30 cellular contexts compared by ENCODE assay signal in genomic region chr2:201250741-201251140, GRCh38. TPM values are rescaled to one million over a fixed set of nuclear protein-coding genes. Genes with fewer than 3 reads are reported as not detected.
DNase-seq lines count a peak whose midpoint lies in the region; ATAC-seq, FAIRE-seq and TF ChIP-seq lines count a peak whose summit lies in the region.
"Had no signal": no experiment of that assay in that cellular context is flagged by ENCODE, and none has a peak within 500 bp of the region (broad histone marks: within the 10 kb centered on the region; RNA-seq: fewer than 3 reads in every experiment).

No MANE protein-coding gene starts in this region.

- no peaks in the 10 kb centered on the region for H3K27me3 Mint-ChIP-seq in activated naive CD4-positive, alpha-beta T cell treated with anti-CD3 and anti-CD28 coated beads, Interleukin-2, amount 10 ng/mL, durations not matched to agents 7 days and 5 days
- no peaks in the 10 kb centered on the region for H3K27me3 Mint-ChIP-seq in activated B cell treated with CpG ODN at 0.5 μM for 24 hours
- H3K27me3 Mint-ChIP-seq in naive thymus-derived CD8-positive, alpha-beta T cell = no peaks in the 10 kb centered on the region

- CTCF ChIA-PET in activated naive CD4-positive, alpha-beta T cell treated with anti-CD3 and anti-CD28 coated beads, Interleukin-2, amount 10 ng/mL, durations not matched to agents 7 days and 5 days (lab: Charles Lee) = no interaction called here
- CTCF ChIA-PET in activated B cell treated with CpG ODN at 0.5 μM for 24 hours (lab: Charles Lee) = interaction anchor here (1.2 kb wide), 1 partner anchor 19 kb away, joined by 3 read pairs; no protein-coding TSS in a partner anchor

- H3K4me1 ChIP-seq in ascending aorta = no peaks in the 10 kb centered on the region
- H3K4me1 ChIP-seq: parathyroid adenoma had no signal

- no peaks in the 10 kb centered on the region for H3K36me3 ChIP-seq in ascending aorta
- H3K36me3 ChIP-seq: heart right ventricle, suprapubic skin, upper lobe of right lung had no signal

- POLR2A ChIA-PET in activated B cell treated with CpG ODN at 0.5 μM for 24 hours (lab: Charles Lee) = no interaction called here
- POLR2A ChIA-PET in naive thymus-derived CD8-positive, alpha-beta T cell (lab: Charles Lee) = interaction anchor here (1.1 to 3.0 kb wide), 3 partner anchors 10 to 14 kb away, joined by 3 to 21 read pairs (median 11); partner anchors contain the start of gene CASP8

- H3K9me3 ChIP-seq in ascending aorta = no peaks in the 10 kb centered on the region
- H3K9me3 ChIP-seq: heart right ventricle, suprapubic skin, upper lobe of right lung had no signal

- peaks cover 18% of the 10 kb centered on the region for H3K9me3 Mint-ChIP-seq in activated naive CD4-positive, alpha-beta T cell treated with anti-CD3 and anti-CD28 coated beads, Interleukin-2, amount 10 ng/mL, durations not matched to agents 7 days and 5 days
- H3K9me3 Mint-ChIP-seq in activated B cell treated with CpG ODN at 0.5 μM for 24 hours = no peaks in the 10 kb centered on the region
- H3K9me3 Mint-ChIP-seq in naive thymus-derived CD8-positive, alpha-beta T cell = peaks cover 0 to 16% (median 3%) of the 10 kb centered on the region in 9 donors

- FAIRE-seq in GM12891 (lab: Jason Lieb, UNC) (no peak), GM12892 (lab: Jason Lieb, UNC) (no peak)
- FAIRE-seq: kidney had no signal

- no peak for TF ChIP-seq POLR2A in GM12891 (IDR thresholded peaks at IDR 0.05; ENCODE audit: low read depth, low read length)
- no peak for TF ChIP-seq POLR2A in GM12892 (IDR thresholded peaks at IDR 0.05; ENCODE audit: low read depth, low read length)

- peak overlapping the region; percentile 35 for H3K27ac Mint-ChIP-seq in activated naive CD4-positive, alpha-beta T cell treated with anti-CD3 and anti-CD28 coated beads, Interleukin-2, amount 10 ng/mL, durations not matched to agents 7 days and 5 days
- peak overlapping the region; percentile 4 for H3K27ac Mint-ChIP-seq in activated B cell treated with CpG ODN at 0.5 μM for 24 hours
- H3K27ac Mint-ChIP-seq in naive thymus-derived CD8-positive, alpha-beta T cell = peak overlapping the region; percentile 59 to 99 (median 93)

- peaks cover 64% of the 10 kb centered on the region for H3K36me3 Mint-ChIP-seq in activated naive CD4-positive, alpha-beta T cell treated with anti-CD3 and anti-CD28 coated beads, Interleukin-2, amount 10 ng/mL, durations not matched to agents 7 days and 5 days
- peaks cover 10% of the 10 kb centered on the region for H3K36me3 Mint-ChIP-seq in activated B cell treated with CpG ODN at 0.5 μM for 24 hours (ENCODE audit: low read depth)
- peaks cover 18 to 24% (median 19%) of the 10 kb centered on the region in 3 donors for H3K36me3 Mint-ChIP-seq in naive thymus-derived CD8-positive, alpha-beta T cell

- H3K27ac ChIP-seq in ascending aorta = no peak overlapping the region
- H3K27ac ChIP-seq: BLaER1, dorsolateral prefrontal cortex, heart right ventricle, parathyroid adenoma, skin epidermis, suprapubic skin, upper lobe of right lung had no signal

- DNase-seq in activated naive CD4-positive, alpha-beta T cell treated with anti-CD3 and anti-CD28 coated beads, Interleukin-2, amount 10 ng/mL, durations not matched to agents 7 days and 5 days = no peak
- no peak for DNase-seq in activated naive CD4-positive, alpha-beta T cell treated with anti-CD3 and anti-CD28 coated beads, Interleukin-2, amount 50 U/mL, for 16 hours
- DNase-seq in GM12891 (ENCODE audit: insufficient read length, low spot score) (no peak), activated B cell treated with CpG ODN at 0.5 μM for 24 hours (no peak), GM12892 (ENCODE audit: insufficient read length) (no peak), ascending aorta (ENCODE audit: low spot score in 2 of 2) (no peak), left colon (no peak)
- DNase-seq in naive thymus-derived CD8-positive, alpha-beta T cell = no peak
- DNase-seq: activated CD4-positive, CD25-positive, alpha-beta regulatory T cell; activated naive CD4-positive, alpha-beta T cell; amygdala; DMS79; dorsolateral prefrontal cortex; foreskin melanocyte; GDM1; heart right ventricle; IMR-90; kidney; midbrain; NCI-H1092; NCI-H1694; NCI-H446; stimulated activated naive CD4-positive, alpha-beta T cell treated with Interleukin-2 at 50 U/mL for 16 hours; upper lobe of right lung had no signal

- H3K4me1 Mint-ChIP-seq in activated naive CD4-positive, alpha-beta T cell treated with anti-CD3 and anti-CD28 coated beads, Interleukin-2, amount 10 ng/mL, durations not matched to agents 7 days and 5 days = peaks cover 82% of the 10 kb centered on the region
- H3K4me1 Mint-ChIP-seq in activated B cell treated with CpG ODN at 0.5 μM for 24 hours = peaks cover 71% of the 10 kb centered on the region
- H3K4me1 Mint-ChIP-seq in naive thymus-derived CD8-positive, alpha-beta T cell = peaks cover 34 to 92% (median 87%) of the 10 kb centered on the region in 4 donors

- H3K27me3 ChIP-seq in ascending aorta = no peaks in the 10 kb centered on the region
- H3K27me3 ChIP-seq: BLaER1, heart right ventricle, suprapubic skin, upper lobe of right lung had no signal

- no peak for TF ChIP-seq CTCF in activated B cell treated with CpG ODN at 0.5 μM for 24 hours (IDR thresholded peaks at IDR 0.05)
- TF ChIP-seq CTCF in ascending aorta (IDR thresholded peaks at IDR 0.05) = no peak

- ATAC-seq in activated B cell treated with CpG ODN at 0.5 μM for 24 hours (ENCODE audit: low read depth) (peak; percentile 56), left colon (no peak)
- no peak for ATAC-seq in naive thymus-derived CD8-positive, alpha-beta T cell
- ATAC-seq: HCT116, heart right ventricle, upper lobe of right lung had no signal

- H3K4me3 Mint-ChIP-seq in activated naive CD4-positive, alpha-beta T cell treated with anti-CD3 and anti-CD28 coated beads, Interleukin-2, amount 10 ng/mL, durations not matched to agents 7 days and 5 days = no peak overlapping the region
- no peak overlapping the region for H3K4me3 Mint-ChIP-seq in activated B cell treated with CpG ODN at 0.5 μM for 24 hours
- peak overlapping the region in 1 of 10 donors; percentile 27 for H3K4me3 Mint-ChIP-seq in naive thymus-derived CD8-positive, alpha-beta T cell

- no peak overlapping the region for H3K4me3 ChIP-seq in ascending aorta
- H3K4me3 ChIP-seq: BLaER1, dorsolateral prefrontal cortex, heart right ventricle, skin epidermis, suprapubic skin, upper lobe of right lung had no signal

- intact Hi-C loops in activated B cell treated with CpG ODN at 0.5 μM for 24 hours (cut with micrococcal nuclease) (loop anchor here (1.0 kb wide), 1 partner anchor 8 kb away; no protein-coding TSS in a partner anchor), ascending aorta (cut with DNase I) (no loop called here), left colon (cut with DNase I, micrococcal nuclease) (no loop called here)

TF ChIP-seq in GM12891, 5 proteins besides CTCF, POLR2A, EP300 and RAD21:
- no peak for TF ChIP-seq POLR2AphosphoS5 (IDR thresholded peaks at IDR 0.05; ENCODE audit: low read depth, low read length)
- peak; percentile 83 for TF ChIP-seq SPI1 (IDR thresholded peaks at IDR 0.05; ENCODE audit: low read depth, low read length)

RNA-seq across cellular contexts. Expression of gene CASP8, which starts 9.6 kb away (rescaled TPM):
- polyA plus RNA-seq in GM12891 (2012; ENCODE audit: low read depth, missing spikeins) = 9.9 TPM
- total RNA-seq in activated B cell treated with CpG ODN at 0.5 μM for 24 hours (74.2 and 84.4 TPM in 2 replicates), ascending aorta (15.2 TPM), left colon (10 to 100 TPM; 31.1 to 48.8 TPM)
- 100 to 1,000 TPM; 209 to 212 TPM for total RNA-seq in naive thymus-derived CD8-positive, alpha-beta T cell
- 10 to 100 TPM; 25.0 to 56.5 (median 26.1) TPM for polyA plus RNA-seq in naive thymus-derived CD8-positive, alpha-beta T cell
- polyA plus RNA-seq in GM12892 (2012; ENCODE audit: missing spikeins) = 27.6 TPM
- polyA plus RNA-seq: neural cell had no signal

Comparison
In these comparisons a context has a peak if more than half of its experiments do, and no peak if none do; other contexts are left out.
1. H3K27ac Mint-ChIP-seq: peak in every context shown above with its lines; median percentile 93 in naive thymus-derived CD8-positive, alpha-beta T cell; 35 in activated naive CD4-positive, alpha-beta T cell treated with anti-CD3 and anti-CD28 coated beads, Interleukin-2, amount 10 ng/mL, durations not matched to agents 7 days and 5 days; 4 in activated B cell treated with CpG ODN at 0.5 μM for 24 hours.